Comparison of ENCODE assay signal across 8 cellular contexts in the genomic region with DNA sequence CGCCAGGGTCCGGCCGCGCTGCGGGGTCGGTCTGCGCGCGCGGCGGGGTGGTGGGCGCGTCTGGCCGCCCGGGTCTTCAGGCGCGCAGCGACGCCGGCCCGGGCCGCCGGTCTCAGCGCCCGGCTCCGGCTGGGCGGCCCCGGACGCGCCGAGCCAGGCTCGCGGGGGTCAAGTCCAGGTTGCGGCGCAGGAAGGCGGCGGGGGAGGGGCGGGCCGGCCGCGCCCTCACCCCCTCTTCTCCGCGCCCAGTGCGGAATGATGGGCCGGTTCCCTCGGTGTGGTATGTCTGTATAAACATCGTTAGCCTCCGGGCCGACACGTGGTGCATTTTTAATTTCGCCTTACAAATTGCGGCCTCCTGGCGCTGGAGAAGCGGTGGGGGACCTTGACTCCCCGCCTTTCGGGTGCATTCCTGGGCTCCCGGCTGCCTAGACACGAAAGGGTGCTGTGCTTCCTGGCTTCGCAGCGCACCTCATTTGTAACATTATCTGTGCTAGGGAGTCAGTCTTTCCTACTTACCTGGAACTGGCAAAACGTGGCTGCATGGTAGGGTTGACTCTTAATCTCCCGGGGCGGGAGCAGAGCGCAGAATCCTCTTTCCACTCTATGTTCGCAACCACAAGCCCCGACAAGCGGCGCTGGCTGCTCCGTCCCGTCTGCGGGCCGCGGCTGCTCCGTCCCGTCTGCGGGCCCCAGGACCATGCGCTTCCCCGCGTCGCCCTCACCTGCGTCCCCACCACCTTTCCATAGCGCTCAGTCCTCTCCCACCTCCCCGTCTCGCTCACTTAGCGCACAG.
DNase-seq lines count a peak whose midpoint lies in the region; TF ChIP-seq lines count a peak whose summit lies in the region.

No MANE protein-coding gene starts in this region.

- no peaks in the 10 kb centered on the region for H3K9me3 ChIP-seq in trophoblast cell (ENCODE audit: insufficient read depth, low read depth, low read length)

- H3K27me3 Mint-ChIP-seq in activated CD4-positive, alpha-beta memory T cell treated with anti-CD3 and anti-CD28 coated beads for 36 hours, result peaks cover 22% of the 10 kb centered on the region

- H2BK5ac ChIP-seq in trophoblast cell (ENCODE audit: low read depth, low read length, poor library complexity), result no peak overlapping the region

- no peak overlapping the region for H4K91ac ChIP-seq in trophoblast cell (ENCODE audit: low read depth, low read length)

- no peak overlapping the region for H3K14ac ChIP-seq in trophoblast cell (ENCODE audit: low read length)

- no peaks in the 10 kb centered on the region for H3K36me3 Mint-ChIP-seq in activated CD4-positive, alpha-beta memory T cell treated with anti-CD3 and anti-CD28 coated beads for 36 hours

- no peak overlapping the region for H3K9ac ChIP-seq in trophoblast cell (ENCODE audit: low read length)

- no peak overlapping the region for H2BK120ac ChIP-seq in trophoblast cell (ENCODE audit: insufficient read depth, low read length, poor library complexity)

- no peak for TF ChIP-seq CTCF in GM13976 (IDR thresholded peaks at IDR 0.05; ENCODE audit: borderline replicate concordance, control extremely low read depth, extremely low read depth, insufficient read depth, missing control alignments)

- POLR2A ChIA-PET in activated CD4-positive, alpha-beta memory T cell treated with anti-CD3 and anti-CD28 coated beads for 36 hours (lab: Charles Lee), result no interaction called here

- H3K4me3 Mint-ChIP-seq in activated CD4-positive, alpha-beta memory T cell treated with anti-CD3 and anti-CD28 coated beads for 36 hours, result peak overlapping the region; percentile 65

- DNase-seq in EH (ENCODE audit: low read depth) (peak; percentile 75), glomerular visceral epithelial cell (ENCODE audit: extremely low spot score) (peak; percentile 46), trophoblast cell (peak; percentile 17 to 23), GM13976 (ENCODE audit: low spot score) (no peak), DMS114 treated with DMSO at 0.1 percent for 48 hours (lab: John Stamatoyannopoulos, UW; ENCODE audit: unreplicated experiment) (no peak), MV-4-11 (lab: John Stamatoyannopoulos, UW) (no peak), SHP77 (lab: John Stamatoyannopoulos, UW) (no peak)
- no peak for DNase-seq in activated CD4-positive, alpha-beta memory T cell treated with anti-CD3 and anti-CD28 coated beads for 36 hours

- peak overlapping the region; percentile 25 for H3K4me3 ChIP-seq in trophoblast cell (ENCODE audit: low read depth, low read length)

- peaks cover 4 to 13% of the 10 kb centered on the region in 2 experiments for H3K4me1 ChIP-seq in trophoblast cell (ENCODE audit: control insufficient read depth in 1 of 2, insufficient read depth in 2 of 2, low read length in 2 of 2)

- peak overlapping the region; percentile 35 for H3K27ac Mint-ChIP-seq in activated CD4-positive, alpha-beta memory T cell treated with anti-CD3 and anti-CD28 coated beads for 36 hours

- H2AFZ ChIP-seq in trophoblast cell (ENCODE audit: insufficient read depth, low read length, poor library complexity), result no peak overlapping the region

- WGBS in trophoblast cell (ENCODE audit: extremely low coverage, insufficient coverage, insufficient read length), result no CpG with 5 or more reads among the region's 85 CpGs

- H3K4me1 Mint-ChIP-seq in activated CD4-positive, alpha-beta memory T cell treated with anti-CD3 and anti-CD28 coated beads for 36 hours (ENCODE audit: low read depth), result peaks cover 20% of the 10 kb centered on the region

- no peak overlapping the region for H4K8ac ChIP-seq in trophoblast cell (ENCODE audit: low read depth, low read length)

- H3K27me3 ChIP-seq in trophoblast cell (ENCODE audit: insufficient read depth, low read length), result peaks cover 24% of the 10 kb centered on the region

- H3K79me1 ChIP-seq in trophoblast cell (ENCODE audit: low read length), result no peaks in the 10 kb centered on the region

- H2AK5ac ChIP-seq in trophoblast cell (ENCODE audit: low read length), result no peak overlapping the region

- H3K79me2 ChIP-seq in trophoblast cell (ENCODE audit: control insufficient read depth, insufficient read depth, low read length, poor library complexity), result no peaks in the 10 kb centered on the region

- H3K4ac ChIP-seq in trophoblast cell (ENCODE audit: low read depth, low read length), result no peak overlapping the region

- in situ Hi-C loops in GM13976 (cut with MboI; ENCODE audit: low sequenced_read_pairs, unreplicated experiment), result no loop called here

- H3K36me3 ChIP-seq in trophoblast cell (ENCODE audit: control insufficient read depth in 1 of 2, insufficient read depth in 2 of 2, low read length in 2 of 2), result no peaks in the 10 kb centered on the region

- intact Hi-C loops in activated CD4-positive, alpha-beta memory T cell treated with anti-CD3 and anti-CD28 coated beads for 36 hours (cut with micrococcal nuclease), result no loop called here

- H3K18ac ChIP-seq in trophoblast cell (ENCODE audit: low read length), result no peak overlapping the region

- no peak overlapping the region for H3K23ac ChIP-seq in trophoblast cell (ENCODE audit: low read length)

- CTCF ChIA-PET in activated CD4-positive, alpha-beta memory T cell treated with anti-CD3 and anti-CD28 coated beads for 36 hours (lab: Charles Lee), result no interaction called here

- H3K9me3 Mint-ChIP-seq in activated CD4-positive, alpha-beta memory T cell treated with anti-CD3 and anti-CD28 coated beads for 36 hours, result no peaks in the 10 kb centered on the region

- H3K27ac ChIP-seq in trophoblast cell (ENCODE audit: low read depth, low read length), result no peak overlapping the region

- H3K4me2 ChIP-seq in trophoblast cell (ENCODE audit: low read length), result peak overlapping the region; percentile 66

- H2BK12ac ChIP-seq in trophoblast cell (ENCODE audit: low read length), result no peak overlapping the region

- H4K12ac ChIP-seq in trophoblast cell (ENCODE audit: low read depth, low read length), result no peak overlapping the region

Comparison
In these comparisons a context has a peak if more than half of its experiments do, and no peak if none do; other contexts are left out.
1. DNase-seq: peak in EH (single experiment), glomerular visceral epithelial cell (single experiment) and trophoblast cell (2 of 2); none in activated CD4-positive, alpha-beta memory T cell treated with anti-CD3 and anti-CD28 coated beads for 36 hours (single experiment), GM13976 (single experiment), DMS114 treated with DMSO at 0.1 percent for 48 hours (single experiment), MV-4-11 (single experiment) and SHP77 (0 of 2).